Comparison of ENCODE assay signal across 22 cellular contexts in the genomic region with DNA sequence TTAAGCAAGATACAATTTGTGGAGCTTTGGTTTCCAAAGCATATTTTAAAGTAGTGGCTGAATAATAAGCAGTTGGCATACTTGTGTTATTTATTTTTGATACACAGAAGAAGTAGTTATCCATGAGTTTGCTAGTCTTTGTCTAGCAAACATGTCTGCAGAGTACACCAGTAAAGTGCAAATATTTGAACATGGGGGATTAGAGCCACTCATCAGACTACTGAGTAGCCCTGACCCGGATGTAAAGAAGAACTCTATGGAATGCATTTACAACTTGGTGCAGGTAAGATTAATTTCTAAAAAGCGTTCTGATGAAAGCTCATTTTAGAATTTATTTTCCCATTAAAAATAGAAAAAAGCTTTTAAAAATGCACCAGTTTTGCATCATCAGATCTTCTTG.
"Had no signal": no experiment of that assay in that cellular context is flagged by ENCODE, and none has a peak within 500 bp of the region (broad histone marks: within the 10 kb centered on the region; RNA-seq: fewer than 3 reads in every experiment).

No MANE protein-coding gene starts in this region.

- DNase-seq: activated B cell treated with CpG ODN at 0.5 μM for 24 hours; activated CD4-positive, alpha-beta T cell treated with anti-CD3 and anti-CD28 coated beads for 1 hour; activated CD4-positive, alpha-beta T cell treated with anti-CD3 and anti-CD28 coated beads, Interleukin-2, amount 10 ng/mL, durations not matched to agents 24 days and 14 days; activated CD4-positive, alpha-beta T cell treated with anti-CD3 and anti-CD28 coated beads, Interleukin-2, amount 50 U/mL, for 48 hours; activated CD8-positive, alpha-beta memory T cell treated with anti-CD3 and anti-CD28 coated beads, Interleukin-2, amount 10 ng/mL, durations not matched to agents 7 days and 5 days; activated effector memory CD4-positive, alpha-beta T cell treated with Interleukin-2 at 50 U/mL for 16 hours; activated naive CD4-positive, alpha-beta T cell; activated T-cell treated with anti-CD3 and anti-CD28 coated beads, Interleukin-2, amount 50 U/mL, for 24 hours; amniotic stem cell; body of pancreas; central memory CD4-positive, alpha-beta T cell; NCI-H1092 treated with DMSO at 0.1 percent for 48 hours; NCI-H1417 treated with DMSO at 0.1 percent for 48 hours; NCI-H1694 treated with DMSO at 0.1 percent for 48 hours; NCI-H2029 treated with DMSO at 0.1 percent for 48 hours; NCI-H446 treated with DMSO at 0.1 percent for 48 hours; NCI-H526 treated with DMSO at 0.1 percent for 48 hours; Peyer's patch; Right ventricle myocardium superior had no signal

- H3K4me3 Mint-ChIP-seq: activated B cell treated with CpG ODN at 0.5 μM for 24 hours; activated CD4-positive, alpha-beta T cell treated with anti-CD3 and anti-CD28 coated beads, Interleukin-2, amount 10 ng/mL, durations not matched to agents 24 days and 14 days; activated CD8-positive, alpha-beta memory T cell treated with anti-CD3 and anti-CD28 coated beads, Interleukin-2, amount 10 ng/mL, durations not matched to agents 7 days and 5 days; activated naive CD4-positive, alpha-beta T cell treated with anti-CD3 and anti-CD28 coated beads, Interleukin-2, amount 50 U/mL, for 24 hours; activated T-cell treated with anti-CD3 and anti-CD28 coated beads, Interleukin-2, amount 50 U/mL, for 24 hours; activated T-helper 1 cell treated with anti-CD3 and anti-CD28 coated beads, Interleukin-12 subunit alpha, Interleukin-12 subunit beta, Interleukin-2, Interleukin-4 antibody, amounts not matched to agents 30 ng/mL and 10 ng/mL and 1 ng/mL, durations not matched to agents 14 hours and 24 hours and 36 hours; T-helper 1 cell treated with Interleukin-12 subunit alpha and Interleukin-12 subunit beta and Interleukin-4 antibody, amounts not matched to agents 30 μg/mL and 1 μg/mL, for 36 hours had no signal

- H3K27ac Mint-ChIP-seq: activated B cell treated with CpG ODN at 0.5 μM for 24 hours; activated CD4-positive, alpha-beta T cell treated with anti-CD3 and anti-CD28 coated beads, Interleukin-2, amount 10 ng/mL, durations not matched to agents 24 days and 14 days; activated CD8-positive, alpha-beta memory T cell treated with anti-CD3 and anti-CD28 coated beads, Interleukin-2, amount 10 ng/mL, durations not matched to agents 7 days and 5 days; activated naive CD4-positive, alpha-beta T cell treated with anti-CD3 and anti-CD28 coated beads, Interleukin-2, amount 50 U/mL, for 24 hours; activated T-cell treated with anti-CD3 and anti-CD28 coated beads, Interleukin-2, amount 50 U/mL, for 24 hours; activated T-helper 1 cell treated with anti-CD3 and anti-CD28 coated beads, Interleukin-12 subunit alpha, Interleukin-12 subunit beta, Interleukin-2, Interleukin-4 antibody, amounts not matched to agents 30 ng/mL and 10 ng/mL and 1 ng/mL, durations not matched to agents 14 hours and 24 hours and 36 hours; T-helper 1 cell treated with Interleukin-12 subunit alpha and Interleukin-12 subunit beta and Interleukin-4 antibody, amounts not matched to agents 30 μg/mL and 1 μg/mL, for 36 hours had no signal

- H3K9me3 Mint-ChIP-seq: activated B cell treated with CpG ODN at 0.5 μM for 24 hours; activated CD4-positive, alpha-beta T cell treated with anti-CD3 and anti-CD28 coated beads, Interleukin-2, amount 10 ng/mL, durations not matched to agents 24 days and 14 days; activated naive CD4-positive, alpha-beta T cell treated with anti-CD3 and anti-CD28 coated beads, Interleukin-2, amount 50 U/mL, for 24 hours; activated T-cell treated with anti-CD3 and anti-CD28 coated beads, Interleukin-2, amount 50 U/mL, for 24 hours; activated T-helper 1 cell treated with anti-CD3 and anti-CD28 coated beads, Interleukin-12 subunit alpha, Interleukin-12 subunit beta, Interleukin-2, Interleukin-4 antibody, amounts not matched to agents 30 ng/mL and 10 ng/mL and 1 ng/mL, durations not matched to agents 14 hours and 24 hours and 36 hours; T-helper 1 cell treated with Interleukin-12 subunit alpha and Interleukin-12 subunit beta and Interleukin-4 antibody, amounts not matched to agents 30 μg/mL and 1 μg/mL, for 36 hours had no signal

- H3K27me3 Mint-ChIP-seq: activated B cell treated with CpG ODN at 0.5 μM for 24 hours; activated CD8-positive, alpha-beta memory T cell treated with anti-CD3 and anti-CD28 coated beads, Interleukin-2, amount 10 ng/mL, durations not matched to agents 7 days and 5 days; activated naive CD4-positive, alpha-beta T cell treated with anti-CD3 and anti-CD28 coated beads, Interleukin-2, amount 50 U/mL, for 24 hours; activated T-cell treated with anti-CD3 and anti-CD28 coated beads, Interleukin-2, amount 50 U/mL, for 24 hours had no signal

- H3K36me3 Mint-ChIP-seq: activated CD8-positive, alpha-beta memory T cell treated with anti-CD3 and anti-CD28 coated beads, Interleukin-2, amount 10 ng/mL, durations not matched to agents 7 days and 5 days; activated naive CD4-positive, alpha-beta T cell treated with anti-CD3 and anti-CD28 coated beads, Interleukin-2, amount 50 U/mL, for 24 hours had no signal

- H3K4me1 Mint-ChIP-seq: activated B cell treated with CpG ODN at 0.5 μM for 24 hours; activated CD4-positive, alpha-beta T cell treated with anti-CD3 and anti-CD28 coated beads, Interleukin-2, amount 10 ng/mL, durations not matched to agents 24 days and 14 days; activated CD8-positive, alpha-beta memory T cell treated with anti-CD3 and anti-CD28 coated beads, Interleukin-2, amount 10 ng/mL, durations not matched to agents 7 days and 5 days; activated naive CD4-positive, alpha-beta T cell treated with anti-CD3 and anti-CD28 coated beads, Interleukin-2, amount 50 U/mL, for 24 hours had no signal

- ATAC-seq: activated CD8-positive, alpha-beta memory T cell treated with anti-CD3 and anti-CD28 coated beads, Interleukin-2, amount 10 ng/mL, durations not matched to agents 7 days and 5 days; body of pancreas had no signal
